In genomic region chr10:87635498-87636312, GRCh38 we compare ENCODE assay signal across 8 cellular contexts. TPM values are rescaled to one million over a fixed set of nuclear protein-coding genes. Genes with fewer than 3 reads are reported as not detected.
DNase-seq lines count a peak whose midpoint lies in the region; ATAC-seq, FAIRE-seq and TF ChIP-seq lines count a peak whose summit lies in the region.

No MANE protein-coding gene starts in this region.

- no peaks in the 10 kb centered on the region for H3F3A ChIP-seq in PC-3 (ENCODE audit: low read length, unreplicated experiment)

- intact Hi-C loops in PC-3 (cut with micrococcal nuclease): no loop called here

- H3K27me3 ChIP-seq in PC-3 (ENCODE audit: low read length): no peaks in the 10 kb centered on the region
- H3K27me3 ChIP-seq in CD8-positive, alpha-beta memory T cell (ENCODE audit: insufficient read depth, low read length, poor library complexity, severe bottlenecking): no peaks in the 10 kb centered on the region

- peak overlapping the region; percentile 38; the same call in 1 of the 2 replicates for H3K4me2 ChIP-seq in PC-3 (ENCODE audit: low read length)

- no peaks in the 10 kb centered on the region for H3K9me2 ChIP-seq in PC-3 (replicated peaks; ENCODE audit: low read length)

- no TSS peak for BruUV-seq in PC-3 (replicated peaks; lab: Mats Ljungman, UMichigan)

- no peak for TF ChIP-seq POLR2A in H54 (IDR thresholded peaks at IDR 0.05; ENCODE audit: low read depth, low read length)

- ATAC-seq in PC-3: peak; percentile 82

- H3K4me3 ChIP-seq in PC-3 (ENCODE audit: low read length): no peak overlapping the region
- H3K4me3 ChIP-seq in fibroblast of mammary gland (ENCODE audit: control insufficient read depth, low read depth, low read length): no peak overlapping the region
- H3K4me3 ChIP-seq in CD8-positive, alpha-beta memory T cell (ENCODE audit: low read length): no peak overlapping the region

- POLR2A ChIA-PET in PC-3 (lab: Charles Lee; ENCODE audit: unreplicated experiment): no interaction called here
- POLR2A ChIA-PET in CD8-positive, alpha-beta memory T cell (lab: Charles Lee): no interaction called here

- FAIRE-seq in H54 (lab: Jason Lieb, UNC): peak; percentile 96

- H3K27ac Mint-ChIP-seq in CD8-positive, alpha-beta memory T cell: peak overlapping the region in 2 of 8 donors; percentile 7 to 47
- no peak overlapping the region for H3K27ac Mint-ChIP-seq in immature natural killer cell

- H3K9me3 ChIP-seq in PC-3 (ENCODE audit: low read length): 0 out of 2 replicates have a peak, but pooled peaks cover 3% of the 10 kb centered on the region
- H3K9me3 ChIP-seq in CD8-positive, alpha-beta memory T cell (ENCODE audit: low read length): no peaks in the 10 kb centered on the region

- H4K20me1 ChIP-seq in PC-3 (ENCODE audit: low read length): no peaks in the 10 kb centered on the region

- peaks cover 0 to 8% (median 0%) of the 10 kb centered on the region in 3 donors for H3K36me3 Mint-ChIP-seq in CD8-positive, alpha-beta memory T cell
- no peaks in the 10 kb centered on the region for H3K36me3 Mint-ChIP-seq in immature natural killer cell

- H3K27me3 Mint-ChIP-seq in CD8-positive, alpha-beta memory T cell: peaks cover 0 to 3% of the 10 kb centered on the region in 2 donors
- H3K27me3 Mint-ChIP-seq in immature natural killer cell (ENCODE audit: low read depth in 3 of 3): no peaks in the 10 kb centered on the region

- peak overlapping the region; percentile 48 for H3K27ac ChIP-seq in PC-3 (ENCODE audit: low read length)
- no peak overlapping the region for H3K27ac ChIP-seq in CD8-positive, alpha-beta memory T cell (ENCODE audit: low read depth, low read length)

- peaks cover 3 to 13% (median 9%) of the 10 kb centered on the region in 3 donors for H3K4me1 Mint-ChIP-seq in CD8-positive, alpha-beta memory T cell
- H3K4me1 Mint-ChIP-seq in immature natural killer cell: peaks cover 0 to 3% of the 10 kb centered on the region in 2 donors

- H2AFZ ChIP-seq in PC-3 (ENCODE audit: low read length): peak overlapping the region; percentile 77

- peak overlapping the region in 2 of 7 donors; percentile 28 to 56 for H3K4me3 Mint-ChIP-seq in CD8-positive, alpha-beta memory T cell
- no peak overlapping the region for H3K4me3 Mint-ChIP-seq in immature natural killer cell

- H3K79me2 ChIP-seq in PC-3 (ENCODE audit: low read length): no peaks in the 10 kb centered on the region

- no peak overlapping the region for H3K9ac ChIP-seq in PC-3 (ENCODE audit: low read length)

- DNase-seq in CD1c-positive myeloid dendritic cell (ENCODE audit: extremely low spot score) (peak; percentile 86), H54 (ENCODE audit: insufficient read length, low spot score) (no peak), PC-3 (peak; percentile 77), fibroblast of mammary gland (ENCODE audit: low read depth) (peak; percentile 78), immature natural killer cell (no peak), NCI-H146 (lab: John Stamatoyannopoulos, UW) (no peak), dedifferentiated amniotic fluid mesenchymal stem cell (ENCODE audit: extremely low spot score) (no peak)
- no peak for DNase-seq in CD8-positive, alpha-beta memory T cell

- TF ChIP-seq CTCF in PC-3 (conservative IDR thresholded peaks at IDR 0.05; ENCODE audit: low read depth, low read length): no peak
- TF ChIP-seq CTCF in fibroblast of mammary gland (conservative IDR thresholded peaks at IDR 0.05; ENCODE audit: control insufficient read depth, insufficient read depth, low read depth, low read length): no peak

- no peaks in the 10 kb centered on the region for H3K9me3 Mint-ChIP-seq in CD8-positive, alpha-beta memory T cell
- no peaks in the 10 kb centered on the region for H3K9me3 Mint-ChIP-seq in immature natural killer cell

- H3K36me3 ChIP-seq in PC-3 (ENCODE audit: low read depth, low read length): no peaks in the 10 kb centered on the region
- no peaks in the 10 kb centered on the region for H3K36me3 ChIP-seq in CD8-positive, alpha-beta memory T cell (ENCODE audit: insufficient read depth, low read length)

- H3K4me1 ChIP-seq in PC-3 (ENCODE audit: insufficient read depth, low read length): peaks cover 14% of the 10 kb centered on the region
- no peaks in the 10 kb centered on the region for H3K4me1 ChIP-seq in CD8-positive, alpha-beta memory T cell (ENCODE audit: insufficient read depth, low read length)

- CTCF ChIA-PET in PC-3 (lab: Charles Lee): no interaction called here
- CTCF ChIA-PET in CD8-positive, alpha-beta memory T cell (lab: Charles Lee): no interaction called here

RNA-seq across cellular contexts. Expression of gene PAPSS2, which starts 24.0 kb away (rescaled TPM):
- total RNA-seq in PC-3 (2014; rRNA removed): 16.4 and 17.3 TPM in 2 replicates
- total RNA-seq in CD8-positive, alpha-beta memory T cell: under 1 TPM; 0.18 to 0.46 TPM
- 0.08 TPM for polyA plus RNA-seq in CD8-positive, alpha-beta memory T cell
- under 1 TPM in 2 of 3 donors, not detected in 1; 0.11 to 0.14 TPM for polyA plus RNA-seq in immature natural killer cell

Comparison
In these comparisons a context has a peak if more than half of its experiments do, and no peak if none do; other contexts are left out.
1. DNase-seq: peak in CD1c-positive myeloid dendritic cell (single experiment), PC-3 (single experiment) and fibroblast of mammary gland (single experiment); none in H54 (single experiment), CD8-positive, alpha-beta memory T cell (0 of 5), immature natural killer cell (0 of 3), NCI-H146 (single experiment) and dedifferentiated amniotic fluid mesenchymal stem cell (single experiment).
2. RNA of gene PAPSS2, which starts 24.0 kb away (total RNA-seq): 16.4 to 17.3 TPM in PC-3; 0.18 to 0.46 TPM in CD8-positive, alpha-beta memory T cell; every median in the first group is over 10 times any median in the second.